9 cellular contexts compared by ENCODE assay signal in the genomic region with DNA sequence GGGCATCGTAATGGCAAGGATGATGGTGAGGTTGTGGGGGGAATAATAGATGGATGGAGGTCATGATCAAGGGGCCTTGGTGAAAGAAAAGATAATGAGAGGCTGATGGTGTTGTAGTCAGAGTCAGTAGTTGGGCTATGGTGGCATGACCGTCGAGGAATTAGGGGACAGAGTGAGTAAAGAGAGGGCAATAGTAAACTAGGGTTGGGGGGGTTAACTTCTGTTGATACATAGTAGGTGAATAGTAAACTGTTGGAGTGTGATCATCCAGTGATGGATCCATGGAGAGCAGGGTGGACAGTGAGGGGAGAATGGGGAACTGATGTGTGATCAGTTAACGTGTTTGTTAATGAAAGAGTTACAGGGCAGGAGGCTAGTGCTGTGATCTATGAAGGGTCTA. TPM values are rescaled to one million over a fixed set of nuclear protein-coding genes. Genes with fewer than 3 reads are reported as not detected.
DNase-seq lines count a peak whose midpoint lies in the region; ATAC-seq and TF ChIP-seq lines count a peak whose summit lies in the region.
"Had no signal": no experiment of that assay in that cellular context is flagged by ENCODE, and none has a peak within 500 bp of the region (broad histone marks: within the 10 kb centered on the region; RNA-seq: fewer than 3 reads in every experiment).

No MANE protein-coding gene starts in this region.

- no peaks in the 10 kb centered on the region for H3K9me3 Mint-ChIP-seq in activated CD4-positive, alpha-beta T cell treated with anti-CD3 and anti-CD28 coated beads for 36 hours (ENCODE audit: low read depth)
- H3K9me3 Mint-ChIP-seq in activated naive CD4-positive, alpha-beta T cell treated with anti-CD3 and anti-CD28 coated beads, Interleukin-2, amount 50 U/mL, for 72 hours = no peaks in the 10 kb centered on the region

- POLR2A ChIA-PET in activated CD4-positive, alpha-beta T cell treated with anti-CD3 and anti-CD28 coated beads for 36 hours (lab: Charles Lee) = no interaction called here

- peaks cover 36% of the 10 kb centered on the region for H3K4me1 Mint-ChIP-seq in activated CD4-positive, alpha-beta T cell treated with anti-CD3 and anti-CD28 coated beads for 36 hours

- H3K9me3 ChIP-seq in iPS-20b (ENCODE audit: insufficient read depth, low read depth, low read length) (no peaks in the 10 kb centered on the region), stomach smooth muscle (ENCODE audit: control insufficient read depth in 2 of 2, low read length in 2 of 2) (no peaks in the 10 kb centered on the region)

- H3K4me1 ChIP-seq in iPS-20b (ENCODE audit: insufficient read depth, low read length) = peaks cover 6% of the 10 kb centered on the region; the same call in 1 of the 2 replicates
- peaks cover 6% of the 10 kb centered on the region for H3K4me1 ChIP-seq in stomach smooth muscle (ENCODE audit: control insufficient read depth, insufficient read depth, low read length)

- intact Hi-C loops in activated CD4-positive, alpha-beta T cell treated with anti-CD3 and anti-CD28 coated beads for 36 hours (cut with DNase I, micrococcal nuclease) = loop anchor here (1.0 to 10.0 kb wide), 12 partner anchors 31 to 995 kb away; a partner anchor contains a TSS

- in situ Hi-C loops in GM13977 (cut with MboI; ENCODE audit: low pct_unique_long_range_greater_than_20kb, low sequenced_read_pairs, unreplicated experiment) = loop anchor here (25.0 kb wide), 1 partner anchor 390 kb away; no protein-coding TSS in a partner anchor

- H3K4me3 Mint-ChIP-seq in activated CD4-positive, alpha-beta T cell treated with anti-CD3 and anti-CD28 coated beads for 36 hours = peak overlapping the region; percentile 93

- peak overlapping the region; percentile 83 for H3K9ac ChIP-seq in iPS-20b (ENCODE audit: low read depth, low read length)
- peak overlapping the region; percentile 71 to 78 for H3K9ac ChIP-seq in stomach smooth muscle (ENCODE audit: low read length in 2 of 2)

- peaks cover 19% of the 10 kb centered on the region; the same call in 1 of the 2 replicates for H3K36me3 ChIP-seq in iPS-20b (ENCODE audit: insufficient read depth, low read depth, low read length)
- peaks cover 0 to 4% of the 10 kb centered on the region in 2 donors for H3K36me3 ChIP-seq in stomach smooth muscle (ENCODE audit: control insufficient read depth in 2 of 2, insufficient read depth in 2 of 2, low read length in 2 of 2)

- peaks cover 32% of the 10 kb centered on the region for H3K36me3 Mint-ChIP-seq in activated CD4-positive, alpha-beta T cell treated with anti-CD3 and anti-CD28 coated beads for 36 hours (ENCODE audit: low read depth)
- H3K36me3 Mint-ChIP-seq in activated naive CD4-positive, alpha-beta T cell treated with anti-CD3 and anti-CD28 coated beads, Interleukin-2, amount 50 U/mL, for 72 hours = peaks cover 26% of the 10 kb centered on the region in 2 donors

- ATAC-seq in activated CD4-positive, alpha-beta T cell treated with anti-CD3 and anti-CD28 coated beads for 36 hours = no peak
- ATAC-seq in activated naive CD4-positive, alpha-beta T cell treated with anti-CD3 and anti-CD28 coated beads, Interleukin-2, amount 50 U/mL, for 72 hours = no peak

- CTCF ChIA-PET in activated CD4-positive, alpha-beta T cell treated with anti-CD3 and anti-CD28 coated beads for 36 hours (lab: Charles Lee) = no interaction called here

- TF ChIP-seq CTCF in GM13977 (IDR thresholded peaks at IDR 0.05; ENCODE audit: extremely low read depth, insufficient read depth, missing control alignments) = no peak

- H3K27me3 Mint-ChIP-seq in activated CD4-positive, alpha-beta T cell treated with anti-CD3 and anti-CD28 coated beads for 36 hours = no peaks in the 10 kb centered on the region

- no peak overlapping the region for H3K27ac ChIP-seq in iPS-20b (ENCODE audit: low read length)
- no peak overlapping the region for H3K27ac ChIP-seq in stomach smooth muscle (ENCODE audit: low read length)

- peak overlapping the region; percentile 94 for H3K4me3 ChIP-seq in iPS-20b (ENCODE audit: low read length)
- H3K4me3 ChIP-seq in stomach smooth muscle (ENCODE audit: low read length in 2 of 2) = peak overlapping the region; percentile 62 to 83

- DNase-seq in activated CD4-positive, alpha-beta T cell treated with anti-CD3 and anti-CD28 coated beads for 36 hours = no peak
- DNase-seq in activated CD4-positive, alpha-beta T cell treated with anti-CD3 and anti-CD28 coated beads, Interleukin-2, amount 50 U/mL, for 4 hours = no peak
- no peak for DNase-seq in activated naive CD4-positive, alpha-beta T cell treated with anti-CD3 and anti-CD28 coated beads, Interleukin-2, amount 50 U/mL, for 72 hours (ENCODE audit: low spot score in 2 of 2)
- no peak for DNase-seq in MV-4-11 (lab: John Stamatoyannopoulos, UW)
- no peak for DNase-seq in GM13977 (ENCODE audit: low spot score)
- no peak for DNase-seq in GDM1 (lab: John Stamatoyannopoulos, UW)
- DNase-seq: islet precursor cell had no signal

- H3K27ac Mint-ChIP-seq in activated CD4-positive, alpha-beta T cell treated with anti-CD3 and anti-CD28 coated beads for 36 hours = peak overlapping the region; percentile 90
- peak overlapping the region; percentile 98 to 99 for H3K27ac Mint-ChIP-seq in activated naive CD4-positive, alpha-beta T cell treated with anti-CD3 and anti-CD28 coated beads, Interleukin-2, amount 50 U/mL, for 72 hours

- H3K27me3 ChIP-seq in iPS-20b (ENCODE audit: insufficient read depth, low read length) (no peaks in the 10 kb centered on the region), stomach smooth muscle (ENCODE audit: control insufficient read depth in 1 of 2, insufficient read depth in 2 of 2, low read length in 2 of 2) (peaks cover 0 to 3% of the 10 kb centered on the region in 2 donors)

RNA-seq across cellular contexts. Expression of a gene that starts 0.9 kb away (rescaled TPM):
- 10 to 100 TPM; 73.0 to 93.7 TPM for total RNA-seq in activated CD4-positive, alpha-beta T cell treated with anti-CD3 and anti-CD28 coated beads for 36 hours
- 10 to 100 TPM; 58.4 to 76.6 TPM for total RNA-seq in activated naive CD4-positive, alpha-beta T cell treated with anti-CD3 and anti-CD28 coated beads, Interleukin-2, amount 50 U/mL, for 72 hours

RNA-seq across cellular contexts. Expression of a gene that starts 6.9 kb away (rescaled TPM):
- total RNA-seq in activated CD4-positive, alpha-beta T cell treated with anti-CD3 and anti-CD28 coated beads for 36 hours = 10 to 100 TPM; 83.5 to 98.1 TPM
- 10 to 100 TPM; 46.3 to 94.5 TPM for total RNA-seq in activated naive CD4-positive, alpha-beta T cell treated with anti-CD3 and anti-CD28 coated beads, Interleukin-2, amount 50 U/mL, for 72 hours

RNA-seq across cellular contexts. Expression of a gene that starts 31.9 kb away (rescaled TPM):
- total RNA-seq in activated CD4-positive, alpha-beta T cell treated with anti-CD3 and anti-CD28 coated beads for 36 hours = 1 to 10 TPM; 6.9 to 9.0 TPM
- total RNA-seq in activated naive CD4-positive, alpha-beta T cell treated with anti-CD3 and anti-CD28 coated beads, Interleukin-2, amount 50 U/mL, for 72 hours = 10 to 100 TPM; 10.7 to 11.8 TPM

RNA-seq across cellular contexts. Expression of a gene that starts 44.7 kb away (rescaled TPM):
- 100 to 1,000 TPM; 137 to 140 TPM for total RNA-seq in activated CD4-positive, alpha-beta T cell treated with anti-CD3 and anti-CD28 coated beads for 36 hours
- total RNA-seq in activated naive CD4-positive, alpha-beta T cell treated with anti-CD3 and anti-CD28 coated beads, Interleukin-2, amount 50 U/mL, for 72 hours = 100 to 1,000 TPM; 107 to 176 TPM
